8 cellular contexts compared by ENCODE assay signal in the genomic region with DNA sequence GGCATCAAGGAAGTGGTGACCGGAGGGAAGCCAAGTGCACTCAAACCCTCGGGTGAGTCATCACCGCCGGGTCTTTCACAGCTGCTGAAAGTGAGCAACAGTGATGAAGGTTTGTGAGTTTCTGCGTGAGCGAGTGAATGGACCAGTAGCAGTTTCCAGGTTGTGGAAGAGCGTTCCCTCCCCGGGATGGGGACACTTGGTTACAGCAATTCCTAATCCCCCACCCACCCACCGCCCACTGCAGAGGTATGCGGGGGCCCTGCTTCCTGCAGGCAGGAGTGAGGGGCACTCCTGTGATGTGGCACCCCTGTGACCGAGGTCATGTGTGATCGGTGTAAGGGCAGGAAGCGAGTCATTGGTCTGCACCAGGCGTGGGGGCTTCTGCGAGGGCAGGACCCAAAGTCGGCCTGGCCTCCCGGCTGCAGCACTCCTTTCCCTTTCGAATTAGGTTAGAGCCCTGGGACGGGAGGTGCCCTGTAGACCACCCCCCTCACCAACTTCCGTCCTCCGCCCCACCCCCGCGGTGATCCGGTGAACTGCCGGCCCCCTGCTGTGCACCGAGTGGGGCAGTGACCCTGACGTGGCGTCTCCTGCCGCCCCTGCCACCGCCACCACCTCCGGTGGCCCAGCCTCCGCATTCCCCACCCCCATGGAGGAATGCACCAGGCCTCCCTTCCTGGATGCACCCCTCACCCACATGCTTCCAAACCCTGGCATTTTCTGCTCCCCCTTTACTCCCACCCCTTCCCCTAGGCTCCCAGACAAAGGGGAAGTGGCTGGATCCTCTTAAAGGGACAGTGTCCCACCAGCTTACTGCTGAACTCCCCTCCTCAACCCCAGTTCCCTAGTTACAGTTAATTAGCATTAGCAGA. TPM values are rescaled to one million over a fixed set of nuclear protein-coding genes. Genes with fewer than 3 reads are reported as not detected.
DNase-seq lines count a peak whose midpoint lies in the region; ATAC-seq and TF ChIP-seq lines count a peak whose summit lies in the region.

No MANE protein-coding gene starts in this region.

- in situ Hi-C loops in ACHN (cut with HindIII; ENCODE audit: low pct_ligation_motif_present, low pct_unique_long_range_greater_than_20kb, low sequenced_read_pairs), result no loop called here

- DNase-seq in ACHN (peak; percentile 99), SKM-1 treated with dmso at 0.1 percent for 144 hours (lab: John Stamatoyannopoulos, UW; ENCODE audit: unreplicated experiment) (peak; percentile 76), right atrium auricular region (ENCODE audit: low spot score) (peak; percentile 96), retina (peak; percentile 70), NCI-H345 (lab: John Stamatoyannopoulos, UW) (no peak)
- peak; percentile 49 for DNase-seq in activated naive CD8-positive, alpha-beta T cell treated with anti-CD3 and anti-CD28 coated beads, Interleukin-2, amount 50 U/mL, for 16 hours (ENCODE audit: low read depth, low spot score)

- peak overlapping the region; percentile 32 to 51 for H3K4me3 ChIP-seq in right atrium auricular region

- peak; percentile 47 for ATAC-seq in GM18870 (IDR thresholded peaks at IDR 0.05; ENCODE audit: unreplicated experiment)
- peak; percentile 51 for ATAC-seq in HG03280 (IDR thresholded peaks at IDR 0.05; ENCODE audit: unreplicated experiment)

- TF ChIP-seq CTCF in right atrium auricular region (IDR thresholded peaks at IDR 0.05), result no peak

- H3K4me1 ChIP-seq in right atrium auricular region, result peaks cover 0 to 32% of the 10 kb centered on the region in 2 donors

- H3K36me3 ChIP-seq in right atrium auricular region, result peaks cover 10% of the 10 kb centered on the region

- no peaks in the 10 kb centered on the region for H3K27me3 ChIP-seq in right atrium auricular region

- H3K27ac ChIP-seq in right atrium auricular region, result peak overlapping the region; percentile 50 to 65

- no peaks in the 10 kb centered on the region for H3K9me3 ChIP-seq in right atrium auricular region

RNA-seq across cellular contexts. Expression of a gene that starts 10.9 kb away (rescaled TPM):
- total RNA-seq in right atrium auricular region, result 10 to 100 TPM in 1 of 2 donors, 1 to 10 TPM in 1; 9.4 to 14.7 TPM
